In the genomic region with DNA sequence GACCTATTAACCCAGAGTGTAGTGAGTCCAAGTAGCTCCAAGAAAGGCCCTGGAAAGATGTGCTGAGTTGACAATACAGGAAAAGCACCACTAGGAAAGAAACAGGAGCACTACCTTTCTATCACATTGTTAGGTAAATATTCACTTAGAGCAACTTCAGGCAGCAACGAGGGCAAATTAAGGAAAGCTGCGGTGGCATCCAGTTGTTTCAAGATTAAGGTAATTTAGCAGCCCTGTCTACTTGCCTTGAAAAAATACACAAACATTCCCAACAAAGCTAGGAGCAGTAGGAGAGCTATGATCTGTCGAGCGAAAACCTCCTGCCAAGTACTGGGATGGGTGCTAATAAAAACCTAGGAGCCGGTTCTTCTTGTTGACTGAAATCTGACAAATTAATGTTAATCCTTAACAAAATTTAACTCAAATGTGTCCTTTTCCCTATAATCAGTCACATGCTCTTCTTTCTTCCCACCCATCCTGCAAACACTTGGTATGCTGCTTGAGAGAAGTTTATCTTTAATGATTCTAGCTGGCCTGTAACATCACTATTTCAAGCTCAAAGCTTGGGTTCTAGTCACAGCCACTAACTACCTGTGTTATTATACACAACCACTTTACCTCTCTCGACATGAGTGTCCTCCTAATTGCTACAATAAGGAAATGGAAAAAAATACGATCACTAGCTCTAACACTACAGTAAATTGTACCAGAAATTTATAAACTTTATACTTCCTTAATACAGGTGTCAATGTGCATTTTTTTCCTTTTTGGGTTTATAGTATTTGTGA, we compare ENCODE assay signal across 1 cellular context.
TF ChIP-seq lines count a peak whose summit lies in the region.

No MANE protein-coding gene starts in this region.

TF ChIP-seq in GM23338, 12 proteins besides CTCF, POLR2A, EP300 and RAD21 (continued from another document):
- TF ChIP-seq, protein P1, sequence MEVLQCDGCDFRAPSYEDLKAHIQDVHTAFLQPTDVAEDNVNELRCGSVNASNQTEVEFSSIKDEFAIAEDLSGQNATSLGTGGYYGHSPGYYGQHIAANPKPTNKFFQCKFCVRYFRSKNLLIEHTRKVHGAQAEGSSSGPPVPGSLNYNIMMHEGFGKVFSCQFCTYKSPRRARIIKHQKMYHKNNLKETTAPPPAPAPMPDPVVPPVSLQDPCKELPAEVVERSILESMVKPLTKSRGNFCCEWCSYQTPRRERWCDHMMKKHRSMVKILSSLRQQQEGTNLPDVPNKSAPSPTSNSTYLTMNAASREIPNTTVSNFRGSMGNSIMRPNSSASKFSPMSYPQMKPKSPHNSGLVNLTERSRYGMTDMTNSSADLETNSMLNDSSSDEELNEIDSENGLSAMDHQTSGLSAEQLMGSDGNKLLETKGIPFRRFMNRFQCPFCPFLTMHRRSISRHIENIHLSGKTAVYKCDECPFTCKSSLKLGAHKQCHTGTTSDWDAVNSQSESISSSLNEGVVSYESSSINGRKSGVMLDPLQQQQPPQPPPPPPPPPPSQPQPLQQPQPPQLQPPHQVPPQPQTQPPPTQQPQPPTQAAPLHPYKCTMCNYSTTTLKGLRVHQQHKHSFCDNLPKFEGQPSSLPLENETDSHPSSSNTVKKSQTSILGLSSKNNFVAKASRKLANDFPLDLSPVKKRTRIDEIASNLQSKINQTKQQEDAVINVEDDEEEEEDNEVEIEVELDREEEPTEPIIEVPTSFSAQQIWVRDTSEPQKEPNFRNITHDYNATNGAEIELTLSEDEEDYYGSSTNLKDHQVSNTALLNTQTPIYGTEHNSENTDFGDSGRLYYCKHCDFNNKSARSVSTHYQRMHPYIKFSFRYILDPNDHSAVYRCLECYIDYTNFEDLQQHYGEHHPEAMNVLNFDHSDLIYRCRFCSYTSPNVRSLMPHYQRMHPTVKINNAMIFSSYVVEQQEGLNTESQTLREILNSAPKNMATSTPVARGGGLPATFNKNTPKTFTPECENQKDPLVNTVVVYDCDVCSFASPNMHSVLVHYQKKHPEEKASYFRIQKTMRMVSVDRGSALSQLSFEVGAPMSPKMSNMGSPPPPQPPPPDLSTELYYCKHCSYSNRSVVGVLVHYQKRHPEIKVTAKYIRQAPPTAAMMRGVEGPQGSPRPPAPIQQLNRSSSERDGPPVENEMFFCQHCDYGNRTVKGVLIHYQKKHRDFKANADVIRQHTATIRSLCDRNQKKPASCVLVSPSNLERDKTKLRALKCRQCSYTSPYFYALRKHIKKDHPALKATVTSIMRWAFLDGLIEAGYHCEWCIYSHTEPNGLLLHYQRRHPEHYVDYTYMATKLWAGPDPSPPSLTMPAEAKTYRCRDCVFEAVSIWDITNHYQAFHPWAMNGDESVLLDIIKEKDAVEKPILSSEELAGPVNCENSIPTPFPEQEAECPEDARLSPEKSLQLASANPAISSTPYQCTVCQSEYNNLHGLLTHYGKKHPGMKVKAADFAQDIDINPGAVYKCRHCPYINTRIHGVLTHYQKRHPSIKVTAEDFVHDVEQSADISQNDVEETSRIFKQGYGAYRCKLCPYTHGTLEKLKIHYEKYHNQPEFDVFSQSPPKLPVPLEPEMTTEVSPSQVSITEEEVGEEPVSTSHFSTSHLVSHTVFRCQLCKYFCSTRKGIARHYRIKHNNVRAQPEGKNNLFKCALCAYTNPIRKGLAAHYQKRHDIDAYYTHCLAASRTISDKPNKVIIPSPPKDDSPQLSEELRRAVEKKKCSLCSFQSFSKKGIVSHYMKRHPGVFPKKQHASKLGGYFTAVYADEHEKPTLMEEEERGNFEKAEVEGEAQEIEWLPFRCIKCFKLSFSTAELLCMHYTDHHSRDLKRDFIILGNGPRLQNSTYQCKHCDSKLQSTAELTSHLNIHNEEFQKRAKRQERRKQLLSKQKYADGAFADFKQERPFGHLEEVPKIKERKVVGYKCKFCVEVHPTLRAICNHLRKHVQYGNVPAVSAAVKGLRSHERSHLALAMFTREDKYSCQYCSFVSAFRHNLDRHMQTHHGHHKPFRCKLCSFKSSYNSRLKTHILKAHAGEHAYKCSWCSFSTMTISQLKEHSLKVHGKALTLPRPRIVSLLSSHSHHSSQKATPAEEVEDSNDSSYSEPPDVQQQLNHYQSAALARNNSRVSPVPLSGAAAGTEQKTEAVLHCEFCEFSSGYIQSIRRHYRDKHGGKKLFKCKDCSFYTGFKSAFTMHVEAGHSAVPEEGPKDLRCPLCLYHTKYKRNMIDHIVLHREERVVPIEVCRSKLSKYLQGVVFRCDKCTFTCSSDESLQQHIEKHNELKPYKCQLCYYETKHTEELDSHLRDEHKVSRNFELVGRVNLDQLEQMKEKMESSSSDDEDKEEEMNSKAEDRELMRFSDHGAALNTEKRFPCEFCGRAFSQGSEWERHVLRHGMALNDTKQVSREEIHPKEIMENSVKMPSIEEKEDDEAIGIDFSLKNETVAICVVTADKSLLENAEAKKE (CRISPR knock-in tag; IDR thresholded peaks at IDR 0.05): no peak
- TF ChIP-seq JUNB (IDR thresholded peaks at IDR 0.05; ENCODE audit: unreplicated experiment): no peak
